Comparison of ENCODE assay signal across 8 cellular contexts in the genomic region with DNA sequence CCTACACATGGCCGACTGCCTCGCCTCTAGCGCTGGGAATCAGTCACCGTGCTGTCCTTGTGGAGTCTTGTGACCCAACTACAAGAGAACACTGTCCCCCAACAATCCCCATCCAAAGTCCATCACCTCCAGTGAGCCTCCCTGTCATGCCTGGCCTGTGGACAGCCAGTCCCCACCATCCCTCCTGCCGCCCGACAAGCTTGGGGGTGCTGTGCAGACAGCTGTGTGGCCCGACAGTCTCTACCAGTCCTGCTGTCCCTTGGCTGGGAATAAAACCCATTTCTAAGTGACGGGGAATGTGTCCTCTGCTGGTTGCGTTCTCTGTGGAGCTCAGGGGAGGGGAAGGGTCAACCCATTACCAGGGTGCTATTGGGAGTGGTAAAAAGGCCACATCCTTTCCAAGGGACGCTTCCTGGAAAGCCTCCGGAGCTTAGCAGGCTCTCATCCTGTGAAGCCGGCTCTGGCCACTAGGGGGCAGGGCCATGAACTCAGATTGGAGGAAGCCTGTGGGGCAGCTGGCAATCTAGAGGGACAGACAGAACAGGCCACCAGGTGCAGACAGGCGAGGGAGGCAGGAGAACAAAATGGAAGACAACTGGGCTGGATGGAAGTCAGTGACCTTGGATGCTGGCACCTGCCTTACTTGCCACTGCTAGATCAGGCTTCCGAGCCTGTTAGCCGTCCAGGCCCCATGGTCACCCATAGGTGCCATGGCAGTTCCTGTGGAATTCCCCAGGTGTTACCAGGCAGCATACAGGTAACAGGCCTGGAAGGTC. TPM values are rescaled to one million over a fixed set of nuclear protein-coding genes. Genes with fewer than 3 reads are reported as not detected.
A peak's percentile ranks its signal among the peaks of the same experiment; 100 is the strongest.
DNase-seq lines count a peak whose midpoint lies in the region; ATAC-seq and TF ChIP-seq lines count a peak whose summit lies in the region.

No MANE protein-coding gene starts in this region.

- in situ Hi-C loops in Caki2 (cut with HindIII; ENCODE audit: low pct_unique_long_range_greater_than_20kb, low sequenced_read_pairs), result no loop called here

- H3K9me2 ChIP-seq in hepatocyte (replicated peaks; ENCODE audit: insufficient read depth), result no peaks in the 10 kb centered on the region

- H3K4me1 ChIP-seq in adrenal gland (replicated peaks in 1 of 2), result no peaks in the 10 kb centered on the region
- no peaks in the 10 kb centered on the region for H3K4me1 ChIP-seq in hepatocyte (ENCODE audit: insufficient read depth)

- peak; percentile 56 to 82 (median 72) for TF ChIP-seq CTCF in adrenal gland (IDR thresholded peaks at IDR 0.05)
- TF ChIP-seq CTCF in hepatocyte (IDR thresholded peaks at IDR 0.05; ENCODE audit: poor library complexity), result peak; percentile 60

- H3K27ac ChIP-seq in adrenal gland, result no peak overlapping the region
- H3K27ac ChIP-seq in hepatocyte, result no peak overlapping the region

- H2AFZ ChIP-seq in hepatocyte, result no peak overlapping the region

- H3K4me2 ChIP-seq in hepatocyte, result no peak overlapping the region

- H4K20me1 ChIP-seq in hepatocyte (ENCODE audit: insufficient read depth, poor library complexity, severe bottlenecking), result no peaks in the 10 kb centered on the region

- no peak for TF ChIP-seq POLR2A in adrenal gland (IDR thresholded peaks at IDR 0.05)

- ATAC-seq in GM19455 (IDR thresholded peaks at IDR 0.05; ENCODE audit: unreplicated experiment), result peak; percentile 83

- H3K9me3 ChIP-seq in adrenal gland (replicated peaks in 1 of 3), result no peaks in the 10 kb centered on the region
- no peaks in the 10 kb centered on the region for H3K9me3 ChIP-seq in hepatocyte (ENCODE audit: low read depth)

- DNase-seq in Caki2 (ENCODE audit: low read depth), result peak; percentile 27
- peak in 71 of 76 experiments; percentile 2 to 79 (median 54) for DNase-seq in HUDEP-2 (lab: John Stamatoyannopoulos, UW; ENCODE audit: unreplicated experiment in 76 of 76)
- peak; percentile 30 to 64 (median 49) for DNase-seq in T-helper 1 cell
- peak; percentile 68 to 87 (median 75) for DNase-seq in adrenal gland
- peak; percentile 67 for DNase-seq in hepatocyte (ENCODE audit: low spot score)
- peak; percentile 43 to 60 for DNase-seq in stimulated activated CD4-positive, alpha-beta T cell treated with anti-CD3 and anti-CD28 coated beads, Interleukin-15, amount 100 ng/mL, for 1 hour (ENCODE audit: low read depth in 1 of 2, low spot score in 1 of 2)
- DNase-seq in DMS114 treated with DMSO at 0.1 percent for 48 hours (lab: John Stamatoyannopoulos, UW; ENCODE audit: unreplicated experiment), result no peak

- WGBS in adrenal gland, 4 donors, result 60 to 72% (median 70%) methylated on average over 11 to 15 of the region's 15 CpGs
- WGBS in hepatocyte (ENCODE audit: low lambda C conversion rate, missing lambda C conversion rate), result 73% methylated on average over 15 of the region's 15 CpGs

- no peaks in the 10 kb centered on the region for H3K36me3 ChIP-seq in adrenal gland (replicated peaks in 1 of 2)
- H3K36me3 ChIP-seq in hepatocyte (replicated peaks; ENCODE audit: insufficient read depth, low read depth), result no peaks in the 10 kb centered on the region

- H3K27me3 ChIP-seq in adrenal gland (no peaks in the 10 kb centered on the region), hepatocyte (no peaks in the 10 kb centered on the region)

- intact Hi-C loops in adrenal gland (cut with DNase I), result no loop called here

- H3K4me3 ChIP-seq in adrenal gland, result no peak overlapping the region
- no peak overlapping the region for H3K4me3 ChIP-seq in hepatocyte

- H3K79me2 ChIP-seq in hepatocyte, result no peaks in the 10 kb centered on the region

RNA-seq across cellular contexts. Expression of gene BLTP3B, which starts 12.0 kb away (rescaled TPM):
- 4.6 and 5.7 TPM in 2 replicates for total RNA-seq in Caki2 (2014; rRNA removed; shearing (Covaris generic); ENCODE audit: low replicate concordance)
- total RNA-seq in adrenal gland (10 to 100 TPM; 32.2 to 50.2 (median 37.6) TPM), hepatocyte (30.1 and 31.8 TPM in 2 replicates)
- polyA plus RNA-seq in adrenal gland (10 to 100 TPM in 1 of 3 donors, 1 to 10 TPM in 2; 6.0 to 43.5 (median 6.5) TPM), hepatocyte (6.0 and 11.0 TPM in 2 replicates)

RNA-seq across cellular contexts. Expression of gene ACTR6, which starts 46.0 kb away (rescaled TPM):
- total RNA-seq in Caki2 (2014; rRNA removed; shearing (Covaris generic); ENCODE audit: low replicate concordance), result 19.0 and 26.8 TPM in 2 replicates
- total RNA-seq in adrenal gland (10 to 100 TPM in 7 of 8 donors, 1 to 10 TPM in 1; 5.4 to 30.1 (median 23.3) TPM), hepatocyte (21.4 and 38.0 TPM in 2 replicates)
- polyA plus RNA-seq in adrenal gland (10 to 100 TPM in 2 of 3 donors, 1 to 10 TPM in 1; 9.3 to 23.9 (median 11.3) TPM), hepatocyte (18.0 and 20.4 TPM in 2 replicates)
